In genomic region chr14:52018970-52019369, GRCh38 we compare ENCODE assay signal across 1 cellular context.
TF ChIP-seq lines count a peak whose summit lies in the region.

No MANE protein-coding gene starts in this region.

TF ChIP-seq in H1, 55 proteins besides CTCF, POLR2A, EP300 and RAD21:
- TF ChIP-seq HDAC2 (IDR thresholded peaks at IDR 0.05; ENCODE audit: borderline replicate concordance in 1 of 2, low read depth in 2 of 2, low read length in 2 of 2) (no peak), SIN3A (conservative IDR thresholded peaks at IDR 0.05 in 1 of 2, IDR thresholded peaks at IDR 0.05 in 1 of 2; ENCODE audit: low read depth in 1 of 2, low read length in 2 of 2) (no peak), KDM1A (IDR thresholded peaks at IDR 0.05; ENCODE audit: borderline replicate concordance, low read length) (no peak), JUND (IDR thresholded peaks at IDR 0.05; ENCODE audit: low read length) (no peak), SP4 (IDR thresholded peaks at IDR 0.05; ENCODE audit: low read length) (no peak), BACH1 (IDR thresholded peaks at IDR 0.05; ENCODE audit: low read length) (no peak), RBBP5 (IDR thresholded peaks at IDR 0.05; ENCODE audit: borderline replicate concordance, low read depth, low read length) (no peak), CHD7 (IDR thresholded peaks at IDR 0.05; ENCODE audit: insufficient replicate concordance, low read length) (no peak), RXRA (IDR thresholded peaks at IDR 0.05; ENCODE audit: insufficient read depth, low read depth, low read length) (no peak), JUN (IDR thresholded peaks at IDR 0.05; ENCODE audit: low read depth, low read length) (no peak), SAP30 (IDR thresholded peaks at IDR 0.05; ENCODE audit: insufficient read depth, insufficient replicate concordance, low read length) (no peak), ATF3 (IDR thresholded peaks at IDR 0.05; ENCODE audit: insufficient read depth, low read depth, low read length) (no peak), CBX8 (IDR thresholded peaks at IDR 0.05; ENCODE audit: borderline replicate concordance, low read depth, low read length) (no peak), CTBP2 (IDR thresholded peaks at IDR 0.05; ENCODE audit: borderline replicate concordance, insufficient read depth, insufficient read length, low read length) (no peak), E2F6 (IDR thresholded peaks at IDR 0.05) (no peak), RNF2 (IDR thresholded peaks at IDR 0.05; ENCODE audit: borderline replicate concordance, low read depth, low read length, missing control alignments, poor library complexity, severe bottlenecking) (no peak), YY1 (IDR thresholded peaks at IDR 0.05; ENCODE audit: low read depth, low read length) (no peak)
